In genomic region chrX:130111220-130111934, GRCh38 we compare ENCODE assay signal across 8 cellular contexts. TPM values are rescaled to one million over a fixed set of nuclear protein-coding genes. Genes with fewer than 3 reads are reported as not detected.
DNase-seq lines count a peak whose midpoint lies in the region; ATAC-seq and TF ChIP-seq lines count a peak whose summit lies in the region.

No MANE protein-coding gene starts in this region.

- no peaks in the 10 kb centered on the region for H3K4me1 ChIP-seq in prostate gland (replicated peaks)

- ATAC-seq in HG03521 (IDR thresholded peaks at IDR 0.05; ENCODE audit: unreplicated experiment) = no peak

- H3K27ac ChIP-seq in KOPT-K1 (ENCODE audit: low read depth, low read length, poor library complexity, severe bottlenecking) (peak overlapping the region; percentile 28), prostate gland (peak overlapping the region; percentile 18 to 74)

- H3K36me3 ChIP-seq in KOPT-K1 (ENCODE audit: insufficient read depth, low read length) (no peaks in the 10 kb centered on the region; the same call in 1 of the 2 replicates), prostate gland (no peaks in the 10 kb centered on the region)

- no peaks in the 10 kb centered on the region for H3K27me3 ChIP-seq in prostate gland (replicated peaks; ENCODE audit: insufficient read depth)

- no peak for TF ChIP-seq POLR2A in prostate gland (IDR thresholded peaks at IDR 0.05)

- H3K4me3 ChIP-seq in epithelial cell of esophagus (ENCODE audit: low read length) = peak overlapping the region; percentile 31
- peak overlapping the region; percentile 51 for H3K4me3 ChIP-seq in prostate gland

- intact Hi-C loops in prostate gland (cut with DNase I) = loop anchor here (5.0 kb wide), 1 partner anchor 56 kb away; the partner anchor contains the start of gene AIFM1

- no peak for TF ChIP-seq CTCF in epithelial cell of esophagus (IDR thresholded peaks at IDR 0.05; ENCODE audit: insufficient read depth, low read depth, low read length, missing control alignments)
- no peak for TF ChIP-seq CTCF in prostate gland (IDR thresholded peaks at IDR 0.05)

- H3K9me3 ChIP-seq in KOPT-K1 (ENCODE audit: insufficient read depth, low read length, poor library complexity, severe bottlenecking) (no peaks in the 10 kb centered on the region), prostate gland (no peaks in the 10 kb centered on the region)

- WGBS in prostate gland = 32% methylated on average over 12 of the region's 41 CpGs

- DNase-seq in EH (ENCODE audit: low read depth) = peak; percentile 36
- DNase-seq in epithelial cell of esophagus (ENCODE audit: low read depth) = peak; percentile 79
- DNase-seq in prostate gland (ENCODE audit: low spot score) = no peak
- DNase-seq in stimulated activated CD4-positive, alpha-beta T cell treated with anti-CD3 and anti-CD28 coated beads, Interleukin-12 subunit alpha, Interleukin-12 subunit beta, amount 100 ng/mL, for 4 hours = no peak
- no peak for DNase-seq in NOMO-1 treated with dmso at 0.1 percent for 144 hours (lab: John Stamatoyannopoulos, UW; ENCODE audit: unreplicated experiment)
- no peak for DNase-seq in occipital lobe (lab: John Stamatoyannopoulos, UW)

RNA-seq across cellular contexts. Expression of gene ELF4, which starts 1.1 kb away (rescaled TPM):
- 1 to 10 TPM; 6.5 to 6.9 TPM for total RNA-seq in prostate gland
- total RNA-seq in occipital lobe = 0.31 TPM

RNA-seq across cellular contexts. Expression of gene AIFM1, which starts 54.3 kb away (rescaled TPM):
- 10 to 100 TPM; 21.8 to 32.2 TPM for total RNA-seq in prostate gland
- 8.6 TPM for total RNA-seq in occipital lobe

Comparison
In these comparisons a context has a peak if more than half of its experiments do, and no peak if none do; other contexts are left out.
1. DNase-seq: peak in EH (single experiment) and epithelial cell of esophagus (single experiment); none in prostate gland (single experiment), stimulated activated CD4-positive, alpha-beta T cell treated with anti-CD3 and anti-CD28 coated beads, Interleukin-12 subunit alpha, Interleukin-12 subunit beta, amount 100 ng/mL, for 4 hours (single experiment), NOMO-1 treated with dmso at 0.1 percent for 144 hours (single experiment) and occipital lobe (single experiment).